15 cellular contexts compared by ENCODE assay signal in genomic region chr2:45826889-45827635, GRCh38.
DNase-seq lines count a peak whose midpoint lies in the region; ATAC-seq, FAIRE-seq and TF ChIP-seq lines count a peak whose summit lies in the region.
"Had no signal": no experiment of that assay in that cellular context is flagged by ENCODE, and none has a peak within 500 bp of the region (broad histone marks: within the 10 kb centered on the region; RNA-seq: fewer than 3 reads in every experiment).

No MANE protein-coding gene starts in this region.

- TF ChIP-seq CTCF in endothelial cell of umbilical vein (IDR thresholded peaks at IDR 0.05; ENCODE audit: extremely low read depth in 1 of 2, insufficient read depth in 1 of 2, low read depth in 1 of 2, low read length in 2 of 2), result no peak
- TF ChIP-seq CTCF in mucosa of descending colon (IDR thresholded peaks at IDR 0.05), result no peak

- H3K27me3 ChIP-seq in Karpas-422 (ENCODE audit: low read length) (no peaks in the 10 kb centered on the region), endothelial cell of umbilical vein (ENCODE audit: control insufficient read depth in 2 of 2, insufficient read depth in 2 of 2, low read length in 2 of 2) (no peaks in the 10 kb centered on the region)

- H3K27ac ChIP-seq in Karpas-422 (ENCODE audit: low read length) (0 out of 2 replicates have a peak overlapping the region, but pooled peaks have one; percentile 11), endothelial cell of umbilical vein (ENCODE audit: insufficient read depth, low read depth, low read length) (no peak overlapping the region)

- H3K36me3 ChIP-seq in Karpas-422 (ENCODE audit: insufficient read depth, low read length) (no peaks in the 10 kb centered on the region), endothelial cell of umbilical vein (ENCODE audit: control insufficient read depth in 2 of 2, extremely low read depth in 1 of 2, insufficient read depth in 2 of 2, low read length in 2 of 2) (no peaks in the 10 kb centered on the region), mucosa of descending colon (ENCODE audit: low read depth) (no peaks in the 10 kb centered on the region)

- H3K9me3 ChIP-seq in Karpas-422 (ENCODE audit: low read length) (no peaks in the 10 kb centered on the region), endothelial cell of umbilical vein (replicated peaks; ENCODE audit: control insufficient read depth, insufficient read depth, low read length) (peaks cover 3% of the 10 kb centered on the region), mucosa of descending colon (peaks cover 13% of the 10 kb centered on the region)

- H3K4me2 ChIP-seq in Karpas-422 (ENCODE audit: low read depth, low read length, poor library complexity, severe bottlenecking), result no peak overlapping the region
- H3K4me2 ChIP-seq in endothelial cell of umbilical vein (ENCODE audit: insufficient read depth, low read length), result no peak overlapping the region

- H3K4me1 ChIP-seq in Karpas-422 (ENCODE audit: low read length) (peaks cover 47% of the 10 kb centered on the region), endothelial cell of umbilical vein (ENCODE audit: control insufficient read depth, extremely low read depth, insufficient read depth, low read length) (no peaks in the 10 kb centered on the region), mucosa of descending colon (ENCODE audit: low read depth) (no peaks in the 10 kb centered on the region)

- H2AFZ ChIP-seq in Karpas-422 (ENCODE audit: low read length) (no peak overlapping the region), endothelial cell of umbilical vein (ENCODE audit: low read depth, low read length) (no peak overlapping the region)

- no peak overlapping the region for H3K4me3 ChIP-seq in Karpas-422 (ENCODE audit: low read length)
- H3K4me3 ChIP-seq in endothelial cell of umbilical vein (replicated peaks in 1 of 3; ENCODE audit: insufficient read depth in 1 of 3, low read depth in 1 of 3, low read length in 3 of 3), result no peak overlapping the region
- H3K4me3 ChIP-seq in mucosa of descending colon, result no peak overlapping the region

- no TSS peak for BruUV-seq in endothelial cell of umbilical vein (replicated peaks; lab: Mats Ljungman, UMichigan)

- no peaks in the 10 kb centered on the region for H4K20me1 ChIP-seq in Karpas-422 (ENCODE audit: insufficient read depth, low read depth, low read length)
- no peaks in the 10 kb centered on the region for H4K20me1 ChIP-seq in endothelial cell of umbilical vein (replicated peaks; ENCODE audit: control insufficient read depth, extremely low read depth, insufficient read depth, low read length)

- CTCF ChIA-PET in endothelial cell of umbilical vein (lab: Charles Lee), result interaction anchor here (1.1 kb wide), 1 partner anchor 23 kb away, joined by 3 read pairs; no protein-coding TSS in a partner anchor

- dilution Hi-C loops in endothelial cell of umbilical vein (cut with MboI; ENCODE audit: extremely low pct_ligation_motif_present, low sequenced_read_pairs), result no loop called here

- ATAC-seq in mucosa of descending colon (peak; percentile 57), HG02885 (IDR thresholded peaks at IDR 0.05; ENCODE audit: poor library complexity, unreplicated experiment) (no peak)
- ATAC-seq: activated CD4-positive, CD25-positive, alpha-beta regulatory T cell treated with anti-CD3 and anti-CD28 coated beads, Interleukin-2, amount 50 U/mL, for 24 hours; HCT116 had no signal

- DNase-seq in A172 (ENCODE audit: low spot score) (peak; percentile 59), Karpas-422 (no peak), endothelial cell of umbilical vein (ENCODE audit: low read depth, low spot score) (peak; percentile 48), mucosa of descending colon (peak in 1 of 3 donors; percentile 58), NCI-H1436 treated with DMSO at 0.1 percent for 48 hours (lab: John Stamatoyannopoulos, UW) (no peak), NCI-H2227 treated with DMSO at 0.1 percent for 48 hours (lab: John Stamatoyannopoulos, UW) (no peak), SIG-M5 (lab: John Stamatoyannopoulos, UW) (no peak)
- DNase-seq: activated naive CD4-positive, alpha-beta T cell; effector CD4-positive, alpha-beta T cell; immature natural killer cell; OCI-M1 had no signal

- no peak for FAIRE-seq in endothelial cell of umbilical vein (lab: Jason Lieb, UNC)
- FAIRE-seq: A204.1 had no signal

- H3K9me1 ChIP-seq in endothelial cell of umbilical vein (replicated peaks; ENCODE audit: control insufficient read depth, extremely low read depth, insufficient read depth, low read length), result no peaks in the 10 kb centered on the region

- H3K9me2 ChIP-seq in Karpas-422 (replicated peaks; ENCODE audit: insufficient read depth, low read length), result no peaks in the 10 kb centered on the region

- H3K79me2 ChIP-seq in Karpas-422 (ENCODE audit: low read length), result peaks cover 93% of the 10 kb centered on the region
- H3K79me2 ChIP-seq in endothelial cell of umbilical vein (ENCODE audit: control insufficient read depth, insufficient read depth, low read length), result no peaks in the 10 kb centered on the region

- H3K9ac ChIP-seq in Karpas-422 (ENCODE audit: low read length) (no peak overlapping the region), endothelial cell of umbilical vein (replicated peaks; ENCODE audit: extremely low read depth, insufficient read depth, low read length) (no peak overlapping the region)

- intact Hi-C loops in endothelial cell of umbilical vein (cut with micrococcal nuclease), result no loop called here
- intact Hi-C loops in mucosa of descending colon (cut with DNase I, micrococcal nuclease), result no loop called here

- POLR2A ChIA-PET in endothelial cell of umbilical vein (lab: Charles Lee), result no interaction called here

- no peak for TF ChIP-seq POLR2A in endothelial cell of umbilical vein (IDR thresholded peaks at IDR 0.05; ENCODE audit: low read depth, low read length)

TF ChIP-seq in endothelial cell of umbilical vein, 7 proteins besides CTCF, POLR2A, EP300 and RAD21:
- TF ChIP-seq FOS (IDR thresholded peaks at IDR 0.05; ENCODE audit: borderline replicate concordance, insufficient read depth, low read length) (no peak), JUN (IDR thresholded peaks at IDR 0.05; ENCODE audit: borderline replicate concordance, insufficient read depth, insufficient read length, low read depth) (no peak), MYC (IDR thresholded peaks at IDR 0.05; ENCODE audit: low read depth, low read length) (no peak), MAX (IDR thresholded peaks at IDR 0.05; ENCODE audit: insufficient read depth, insufficient read length) (peak; percentile 43)

Comparison
In these comparisons a context has a peak if more than half of its experiments do, and no peak if none do; other contexts are left out.
1. DNase-seq: peak in A172 (single experiment) and endothelial cell of umbilical vein (single experiment); none in Karpas-422 (single experiment), NCI-H1436 treated with DMSO at 0.1 percent for 48 hours (single experiment), NCI-H2227 treated with DMSO at 0.1 percent for 48 hours (single experiment) and SIG-M5 (single experiment).